ENCODE assay signal across 8 cellular contexts in genomic region chr1:159924791-159925712, GRCh38. TPM values are rescaled to one million over a fixed set of nuclear protein-coding genes. Genes with fewer than 3 reads are reported as not detected.
DNase-seq lines count a peak whose midpoint lies in the region; ATAC-seq and TF ChIP-seq lines count a peak whose summit lies in the region.

Gene TAGLN2 (minus strand): TSS chr1:159925507. CDS start chr1:159920509, 4,998 bp downstream.

- peak within 1 kb of the TSS; percentile 94 for H3K4me3 ChIP-seq in endodermal cell (ENCODE audit: low read length)

- peaks cover 13% of the 10 kb centered on the region for H3K36me3 ChIP-seq in endodermal cell (ENCODE audit: control insufficient read depth, insufficient read depth, low read length)

- H3K9ac ChIP-seq in endodermal cell (ENCODE audit: extremely low read depth, low read length, poor library complexity, severe bottlenecking), result peak within 1 kb of the TSS; percentile 98

- no peaks in the 10 kb centered on the region for H3K27me3 Mint-ChIP-seq in activated CD8-positive, alpha-beta memory T cell treated with anti-CD3 and anti-CD28 coated beads, Interleukin-2, amount 10 ng/mL, durations not matched to agents 7 days and 5 days
- H3K27me3 Mint-ChIP-seq in endodermal cell (ENCODE audit: insufficient read depth), result peaks cover 5% of the 10 kb centered on the region
- no peaks in the 10 kb centered on the region for H3K27me3 Mint-ChIP-seq in mesothelial cell of epicardium (ENCODE audit: low read depth)

- H3K9me3 ChIP-seq in endodermal cell (ENCODE audit: control insufficient read depth, low read length), result no peaks in the 10 kb centered on the region

- peak; percentile 62 for ATAC-seq in GM19025 (IDR thresholded peaks at IDR 0.05; ENCODE audit: low read depth, unreplicated experiment)
- ATAC-seq in HG03280 (IDR thresholded peaks at IDR 0.05; ENCODE audit: unreplicated experiment), result peak; percentile 54
- peak; percentile 70 for ATAC-seq in activated CD8-positive, alpha-beta memory T cell treated with anti-CD3 and anti-CD28 coated beads, Interleukin-2, amount 10 ng/mL, durations not matched to agents 7 days and 5 days

- peak within 1 kb of the TSS; percentile 95 for H3K4me3 Mint-ChIP-seq in activated CD8-positive, alpha-beta memory T cell treated with anti-CD3 and anti-CD28 coated beads, Interleukin-2, amount 10 ng/mL, durations not matched to agents 7 days and 5 days
- H3K4me3 Mint-ChIP-seq in endodermal cell, result peak within 1 kb of the TSS; percentile 91
- H3K4me3 Mint-ChIP-seq in mesothelial cell of epicardium, result peak within 1 kb of the TSS; percentile 92

- H3K27ac Mint-ChIP-seq in activated CD8-positive, alpha-beta memory T cell treated with anti-CD3 and anti-CD28 coated beads, Interleukin-2, amount 10 ng/mL, durations not matched to agents 7 days and 5 days, result peak within 1 kb of the TSS; percentile 98
- H3K27ac Mint-ChIP-seq in endodermal cell (peak within 1 kb of the TSS; percentile 99), mesothelial cell of epicardium (peak within 1 kb of the TSS; percentile 89)

- H3K9me3 Mint-ChIP-seq in activated CD8-positive, alpha-beta memory T cell treated with anti-CD3 and anti-CD28 coated beads, Interleukin-2, amount 10 ng/mL, durations not matched to agents 7 days and 5 days (ENCODE audit: low read depth), result no peaks in the 10 kb centered on the region
- H3K9me3 Mint-ChIP-seq in endodermal cell, result no peaks in the 10 kb centered on the region
- H3K9me3 Mint-ChIP-seq in mesothelial cell of epicardium, result no peaks in the 10 kb centered on the region

- peak within 1 kb of the TSS; percentile 84 for H3K27ac ChIP-seq in endodermal cell (ENCODE audit: low read depth, low read length)

- WGBS in endodermal cell (ENCODE audit: insufficient coverage in 1 of 2, insufficient read length in 1 of 2), 2 experiments, result 1% methylated on average over 37 to 57 of the region's 57 CpGs

- peaks cover 27% of the 10 kb centered on the region for H3K36me3 Mint-ChIP-seq in activated CD8-positive, alpha-beta memory T cell treated with anti-CD3 and anti-CD28 coated beads, Interleukin-2, amount 10 ng/mL, durations not matched to agents 7 days and 5 days
- H3K36me3 Mint-ChIP-seq in endodermal cell (ENCODE audit: low read depth), result peaks cover 10% of the 10 kb centered on the region
- peaks cover 8% of the 10 kb centered on the region for H3K36me3 Mint-ChIP-seq in mesothelial cell of epicardium

- DNase-seq in Ammon's horn (ENCODE audit: low spot score) (peak; percentile 83), endodermal cell (peak; percentile 97), mesothelial cell of epicardium (ENCODE audit: low spot score in 2 of 2, unreplicated experiment in 2 of 2) (peak; percentile 53 to 71)
- DNase-seq in NK-92 treated with Interleukin-12 subunit alpha and Interleukin-12 subunit beta, amount 100 ng/mL, for 24 hours (lab: John Stamatoyannopoulos, UW), result peak; percentile 88
- peak; percentile 93 for DNase-seq in activated CD8-positive, alpha-beta memory T cell treated with anti-CD3 and anti-CD28 coated beads, Interleukin-2, amount 10 ng/mL, durations not matched to agents 7 days and 5 days
- peak; percentile 88 to 91 for DNase-seq in stimulated activated CD8-positive, alpha-beta memory T cell treated with anti-CD3 and anti-CD28 coated beads, Interleukin-15, amount 100 ng/mL, for 48 hours (ENCODE audit: low read depth in 2 of 2)

- peaks cover 42% of the 10 kb centered on the region for H3K4me1 Mint-ChIP-seq in activated CD8-positive, alpha-beta memory T cell treated with anti-CD3 and anti-CD28 coated beads, Interleukin-2, amount 10 ng/mL, durations not matched to agents 7 days and 5 days
- peaks cover 45% of the 10 kb centered on the region for H3K4me1 Mint-ChIP-seq in endodermal cell
- peaks cover 43% of the 10 kb centered on the region for H3K4me1 Mint-ChIP-seq in mesothelial cell of epicardium

- TF ChIP-seq CTCF in endodermal cell (conservative IDR thresholded peaks at IDR 0.05), result no peak
- TF ChIP-seq CTCF in mesothelial cell of epicardium (IDR thresholded peaks at IDR 0.05; ENCODE audit: unreplicated experiment), result no peak

- H3K27me3 ChIP-seq in endodermal cell (ENCODE audit: control insufficient read depth, insufficient read depth, low read length, poor library complexity, severe bottlenecking), result no peaks in the 10 kb centered on the region

- CTCF ChIA-PET in activated CD8-positive, alpha-beta memory T cell treated with anti-CD3 and anti-CD28 coated beads, Interleukin-2, amount 10 ng/mL, durations not matched to agents 7 days and 5 days (lab: Charles Lee), result interaction anchor here (1.2 to 7.6 kb wide), 7 partner anchors 11 to 126 kb away, joined by 3 to 69 read pairs (median 13); no protein-coding TSS in a partner anchor

- peaks cover 17% of the 10 kb centered on the region for H3K4me1 ChIP-seq in endodermal cell (ENCODE audit: control insufficient read depth, insufficient read depth, low read length)

RNA-seq across cellular contexts. Expression of gene TAGLN2, which starts in this region (rescaled TPM):
- 100 to 1,000 TPM; 479 to 513 TPM for total RNA-seq in activated CD8-positive, alpha-beta memory T cell treated with anti-CD3 and anti-CD28 coated beads, Interleukin-2, amount 10 ng/mL, durations not matched to agents 7 days and 5 days
- total RNA-seq in endodermal cell (100 to 1,000 TPM; 136 to 221 TPM), mesothelial cell of epicardium (41.6 to 46.2 TPM (median 44.6 TPM) in 3 replicates)
- 141 TPM for polyA plus RNA-seq in endodermal cell (2013, experiment 1 of 2)
- polyA plus RNA-seq in endodermal cell (2013, experiment 2 of 2), result 179 TPM

Comparison
In these comparisons a context has a peak if more than half of its experiments do, and no peak if none do; other contexts are left out.
1. Peak in every context shown above with its lines: DNase-seq, ATAC-seq, H3K4me3 ChIP-seq and H3K27ac ChIP-seq.